In the genomic region with DNA sequence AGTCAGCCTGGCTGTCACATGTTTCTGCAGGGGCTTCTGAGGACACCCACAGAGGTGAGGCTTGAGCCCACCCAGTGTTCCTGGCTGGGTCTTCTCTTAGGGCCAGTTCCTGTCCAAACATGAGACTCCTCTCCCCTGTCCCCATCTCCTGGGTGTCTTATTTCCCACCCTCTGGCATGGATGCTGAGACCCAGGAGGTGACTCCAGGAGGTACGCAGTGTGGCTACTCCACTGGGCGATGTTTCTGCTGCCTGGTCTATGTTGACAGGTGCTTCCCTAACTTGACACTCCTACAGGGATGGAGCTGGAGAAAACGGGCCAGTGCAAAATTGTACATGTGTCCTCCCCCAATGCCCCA, we compare ENCODE assay signal across 16 cellular contexts. TPM values are rescaled to one million over a fixed set of nuclear protein-coding genes. Genes with fewer than 3 reads are reported as not detected.
DNase-seq lines count a peak whose midpoint lies in the region; ATAC-seq and TF ChIP-seq lines count a peak whose summit lies in the region.
"Had no signal": no experiment of that assay in that cellular context is flagged by ENCODE, and none has a peak within 500 bp of the region (broad histone marks: within the 10 kb centered on the region; RNA-seq: fewer than 3 reads in every experiment).

No MANE protein-coding gene starts in this region.

- H3K4me2 ChIP-seq in GM23248 (ENCODE audit: unreplicated experiment), result peak overlapping the region; percentile 29
- H3K4me2 ChIP-seq: GM23338 had no signal

- 63 to 84% methylated on average over 3 of the region's 3 CpGs for WGBS in GM23248 (ENCODE audit: low coverage in 1 of 2, low lambda C conversion rate in 2 of 2, missing lambda C conversion rate in 2 of 2), 2 experiments

- no peak for ATAC-seq in stimulated activated effector memory CD8-positive, alpha-beta T cell treated with anti-CD3 and anti-CD28 coated beads, Interleukin-12 subunit alpha, Interleukin-12 subunit beta, amount 100 ng/mL, for 72 hours
- ATAC-seq in naive thymus-derived CD8-positive, alpha-beta T cell, result no peak
- ATAC-seq: GM23338 had no signal

- no peak overlapping the region for H3K4me3 Mint-ChIP-seq in stimulated activated effector memory CD8-positive, alpha-beta T cell treated with anti-CD3 and anti-CD28 coated beads, Interleukin-12 subunit alpha, Interleukin-12 subunit beta, amount 100 ng/mL, for 72 hours
- H3K4me3 Mint-ChIP-seq in naive thymus-derived CD8-positive, alpha-beta T cell, result no peak overlapping the region
- H3K4me3 Mint-ChIP-seq: CD14-positive monocyte; CD4-positive, alpha-beta memory T cell; GM23338; HFFc6 had no signal

- no peak for DNase-seq in GM23248
- no peak for DNase-seq in RWPE1 (ENCODE audit: low spot score)
- peak; percentile 40 for DNase-seq in islet precursor cell
- no peak for DNase-seq in amniotic stem cell (lab: John Stamatoyannopoulos, UW)
- no peak for DNase-seq in stimulated activated effector memory CD8-positive, alpha-beta T cell treated with anti-CD3 and anti-CD28 coated beads, Interleukin-12 subunit alpha, Interleukin-12 subunit beta, amount 100 ng/mL, for 72 hours (ENCODE audit: low spot score in 2 of 2)
- no peak for DNase-seq in SIG-M5 treated with dmso at 0.1 percent for 504 hours (lab: John Stamatoyannopoulos, UW; ENCODE audit: unreplicated experiment)
- no peak for DNase-seq in naive thymus-derived CD8-positive, alpha-beta T cell
- DNase-seq: ACHN; BE2C; CD4-positive, alpha-beta memory T cell; DMS153; DMS79; GDM1; HFFc6 had no signal

- no peaks in the 10 kb centered on the region for H3K9me3 Mint-ChIP-seq in stimulated activated effector memory CD8-positive, alpha-beta T cell treated with anti-CD3 and anti-CD28 coated beads, Interleukin-12 subunit alpha, Interleukin-12 subunit beta, amount 100 ng/mL, for 72 hours
- no peaks in the 10 kb centered on the region for H3K9me3 Mint-ChIP-seq in naive thymus-derived CD8-positive, alpha-beta T cell
- H3K9me3 Mint-ChIP-seq: CD4-positive, alpha-beta memory T cell; GM23338; HFFc6 had no signal

- CTCF ChIA-PET in RWPE1 (lab: Yijun Ruan, JAX), result interaction anchor here (0.6 to 2.2 kb wide), 3 partner anchors 15 to 1244 kb away, joined by 3 to 8 read pairs (median 4); no protein-coding TSS in a partner anchor

- H3K79me2 ChIP-seq in GM23248 (ENCODE audit: insufficient read depth), result no peaks in the 10 kb centered on the region

- H3K9me3 ChIP-seq in GM23248 (ENCODE audit: low read depth), result no peaks in the 10 kb centered on the region
- H3K9me3 ChIP-seq: BE2C had no signal

- peak overlapping the region; percentile 28; the same call in 1 of the 2 replicates for H3K27ac ChIP-seq in GM23248
- H3K27ac ChIP-seq in RWPE1, result peak overlapping the region; percentile 86

- H3K9me2 ChIP-seq in GM23248 (ENCODE audit: insufficient read depth), result no peaks in the 10 kb centered on the region

- no peak overlapping the region for H3K27ac Mint-ChIP-seq in stimulated activated effector memory CD8-positive, alpha-beta T cell treated with anti-CD3 and anti-CD28 coated beads, Interleukin-12 subunit alpha, Interleukin-12 subunit beta, amount 100 ng/mL, for 72 hours
- H3K27ac Mint-ChIP-seq in naive thymus-derived CD8-positive, alpha-beta T cell, result no peak overlapping the region
- H3K27ac Mint-ChIP-seq: CD14-positive monocyte; CD4-positive, alpha-beta memory T cell; GM23338; HFFc6 had no signal

- no peaks in the 10 kb centered on the region for H3K36me3 Mint-ChIP-seq in stimulated activated effector memory CD8-positive, alpha-beta T cell treated with anti-CD3 and anti-CD28 coated beads, Interleukin-12 subunit alpha, Interleukin-12 subunit beta, amount 100 ng/mL, for 72 hours
- no peaks in the 10 kb centered on the region for H3K36me3 Mint-ChIP-seq in naive thymus-derived CD8-positive, alpha-beta T cell
- H3K36me3 Mint-ChIP-seq: CD14-positive monocyte; CD4-positive, alpha-beta memory T cell had no signal

- peaks cover 7 to 42% (median 26%) of the 10 kb centered on the region in 5 donors for H3K27me3 Mint-ChIP-seq in naive thymus-derived CD8-positive, alpha-beta T cell

- no peak overlapping the region for H3K4me3 ChIP-seq in GM23248
- H3K4me3 ChIP-seq: GM23338 had no signal

- H3F3A ChIP-seq in GM23248 (ENCODE audit: insufficient read depth), result peaks cover 8% of the 10 kb centered on the region; the same call in 1 of the 2 replicates

- in situ Hi-C loops in GM23248 (cut with MboI), result no loop called here

- no peak for TF ChIP-seq CTCF in RWPE1 (conservative IDR thresholded peaks at IDR 0.05; ENCODE audit: low read depth)

- POLR2A ChIA-PET in RWPE1 (lab: Yijun Ruan, JAX; ENCODE audit: low non-redundant PET), result no interaction called here
- POLR2A ChIA-PET in naive thymus-derived CD8-positive, alpha-beta T cell (lab: Charles Lee), result no interaction called here

- no peaks in the 10 kb centered on the region for H3K27me3 ChIP-seq in GM23248 (replicated peaks; ENCODE audit: insufficient read depth)
- H3K27me3 ChIP-seq: BE2C had no signal

- peaks cover 13% of the 10 kb centered on the region for H3K4me1 Mint-ChIP-seq in stimulated activated effector memory CD8-positive, alpha-beta T cell treated with anti-CD3 and anti-CD28 coated beads, Interleukin-12 subunit alpha, Interleukin-12 subunit beta, amount 100 ng/mL, for 72 hours
- peaks cover 0 to 4% (median 2%) of the 10 kb centered on the region in 4 donors for H3K4me1 Mint-ChIP-seq in naive thymus-derived CD8-positive, alpha-beta T cell
- H3K4me1 Mint-ChIP-seq: CD4-positive, alpha-beta memory T cell had no signal

- H3K9ac ChIP-seq in GM23248, result no peak overlapping the region

- peaks cover 32% of the 10 kb centered on the region for H3K4me1 ChIP-seq in GM23248 (ENCODE audit: insufficient read depth)
- H3K4me1 ChIP-seq: BE2C had no signal

- no peaks in the 10 kb centered on the region for H4K20me1 ChIP-seq in GM23248 (ENCODE audit: insufficient read depth)

- no peaks in the 10 kb centered on the region for H3K36me3 ChIP-seq in GM23248 (ENCODE audit: low read depth)
- H3K36me3 ChIP-seq: BE2C had no signal

- H2AFZ ChIP-seq in GM23248, result no peak overlapping the region
- H2AFZ ChIP-seq: GM23338 had no signal

RNA-seq across cellular contexts. Expression of gene LOXL4, which starts 26.3 kb away (rescaled TPM):
- total RNA-seq in GM23248 (2014; rRNA removed; shearing (Covaris generic)), result 496 and 507 TPM in 2 replicates
- 319 and 320 TPM in 2 replicates for polyA plus RNA-seq in GM23248 (2016; fragmentation: Nextera tagmentation; extraction: Ambion mirVana)
- not detected for total RNA-seq in naive thymus-derived CD8-positive, alpha-beta T cell
- under 1 TPM in 1 of 3 donors, not detected in 2; 0.12 TPM for polyA plus RNA-seq in naive thymus-derived CD8-positive, alpha-beta T cell
- total RNA-seq: CD4-positive, alpha-beta memory T cell had no signal

Comparison
In these comparisons a context has a peak if more than half of its experiments do, and no peak if none do; other contexts are left out.
1. RNA of gene LOXL4, which starts 26.3 kb away (total RNA-seq): 496 to 507 TPM in GM23248; not detected in naive thymus-derived CD8-positive, alpha-beta T cell; every median in the first group is over 100 times any median in the second.